Comparison of ENCODE assay signal across 14 cellular contexts in the genomic region with DNA sequence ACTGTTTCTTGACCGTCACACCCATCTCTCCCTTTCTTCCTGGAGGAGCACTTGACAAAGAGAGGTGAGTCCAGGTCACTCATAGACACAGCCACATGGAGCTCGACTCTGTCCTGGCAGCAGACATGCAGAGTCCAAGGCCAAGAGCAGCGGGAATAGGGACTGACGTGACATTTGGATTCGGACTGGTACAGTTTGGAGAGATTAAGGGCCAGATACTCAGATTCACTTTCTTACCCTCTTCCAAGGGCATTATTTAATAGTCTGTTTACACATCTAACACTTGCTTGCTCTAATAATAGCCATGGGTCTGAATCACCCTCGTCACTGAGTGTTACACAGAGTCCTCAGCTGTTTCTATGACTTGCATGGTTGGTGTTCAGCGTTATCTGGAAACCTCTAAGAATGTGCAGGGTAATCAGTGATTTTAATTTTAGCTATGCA. TPM values are rescaled to one million over a fixed set of nuclear protein-coding genes. Genes with fewer than 3 reads are reported as not detected.
A peak's percentile ranks its signal among the peaks of the same experiment; 100 is the strongest.
DNase-seq lines count a peak whose midpoint lies in the region; ATAC-seq, FAIRE-seq and TF ChIP-seq lines count a peak whose summit lies in the region.
"Had no signal": no experiment of that assay in that cellular context is flagged by ENCODE, and none has a peak within 500 bp of the region (broad histone marks: within the 10 kb centered on the region; RNA-seq: fewer than 3 reads in every experiment).

No MANE protein-coding gene starts in this region.

- no peaks in the 10 kb centered on the region for H3K36me3 Mint-ChIP-seq in astrocyte (ENCODE audit: low read depth, unreplicated experiment)
- H3K36me3 Mint-ChIP-seq in naive thymus-derived CD4-positive, alpha-beta T cell, result peaks cover 0 to under 1% (median 0%) of the 10 kb centered on the region in 5 donors
- H3K36me3 Mint-ChIP-seq: activated naive CD8-positive, alpha-beta T cell; type B pancreatic cell had no signal

- no peaks in the 10 kb centered on the region for H3K27me3 Mint-ChIP-seq in astrocyte (ENCODE audit: low read depth, unreplicated experiment)
- H3K27me3 Mint-ChIP-seq in naive thymus-derived CD4-positive, alpha-beta T cell, result peaks cover 0 to 4% (median 0%) of the 10 kb centered on the region in 5 donors
- H3K27me3 Mint-ChIP-seq: type B pancreatic cell had no signal

- peaks cover 5% of the 10 kb centered on the region for H3K4me1 ChIP-seq in astrocyte (ENCODE audit: insufficient read depth, low read length)
- peaks cover 26 to 37% of the 10 kb centered on the region in 2 donors for H3K4me1 ChIP-seq in gastrocnemius medialis
- H3K4me1 ChIP-seq in naive thymus-derived CD4-positive, alpha-beta T cell (ENCODE audit: control insufficient read depth in 2 of 2, insufficient read depth in 2 of 2, low read length in 2 of 2), result no peaks in the 10 kb centered on the region

- TF ChIP-seq POLR2A in gastrocnemius medialis (IDR thresholded peaks at IDR 0.05), result peak in 1 of 2 donors; percentile 48

- no peaks in the 10 kb centered on the region for H4K20me1 ChIP-seq in astrocyte (ENCODE audit: insufficient read depth, low read length)

- H3K79me2 ChIP-seq in astrocyte (ENCODE audit: insufficient read depth, low read length), result no peaks in the 10 kb centered on the region

- POLR2A ChIA-PET in naive thymus-derived CD4-positive, alpha-beta T cell (lab: Charles Lee), result no interaction called here
- POLR2A ChIA-PET in RWPE1 (lab: Yijun Ruan, JAX; ENCODE audit: low non-redundant PET), result no interaction called here

- no peak for TF ChIP-seq CTCF in astrocyte (IDR thresholded peaks at IDR 0.05; ENCODE audit: insufficient read depth, low read depth, low read length)
- TF ChIP-seq CTCF in gastrocnemius medialis (IDR thresholded peaks at IDR 0.05 in 4 of 5, conservative IDR thresholded peaks at IDR 0.05 in 1 of 5), result no peak
- TF ChIP-seq CTCF in RWPE1 (conservative IDR thresholded peaks at IDR 0.05; ENCODE audit: low read depth), result no peak

- H3K27me3 ChIP-seq in astrocyte (ENCODE audit: insufficient read depth, low read length) (no peaks in the 10 kb centered on the region), gastrocnemius medialis (no peaks in the 10 kb centered on the region)
- no peaks in the 10 kb centered on the region for H3K27me3 ChIP-seq in naive thymus-derived CD4-positive, alpha-beta T cell (ENCODE audit: control insufficient read depth in 2 of 2, insufficient read depth in 2 of 2, low read length in 2 of 2)

- H3K4me2 ChIP-seq in astrocyte (ENCODE audit: low read length), result peak overlapping the region; percentile 47

- H3K4me3 Mint-ChIP-seq in astrocyte (ENCODE audit: unreplicated experiment), result no peak overlapping the region
- no peak overlapping the region for H3K4me3 Mint-ChIP-seq in naive thymus-derived CD4-positive, alpha-beta T cell
- H3K4me3 Mint-ChIP-seq: activated naive CD8-positive, alpha-beta T cell; type B pancreatic cell had no signal

- H3K27ac ChIP-seq in astrocyte (ENCODE audit: low read depth, low read length), result peak overlapping the region; percentile 57
- peak overlapping the region; percentile 74 to 86 (median 82) for H3K27ac ChIP-seq in gastrocnemius medialis
- H3K27ac ChIP-seq in naive thymus-derived CD4-positive, alpha-beta T cell (ENCODE audit: low read depth, low read length), result no peak overlapping the region
- H3K27ac ChIP-seq in RWPE1, result no peak overlapping the region

- H3K27ac Mint-ChIP-seq in astrocyte (ENCODE audit: unreplicated experiment), result peak overlapping the region; percentile 89
- H3K27ac Mint-ChIP-seq in naive thymus-derived CD4-positive, alpha-beta T cell, result no peak overlapping the region
- H3K27ac Mint-ChIP-seq: activated naive CD8-positive, alpha-beta T cell; type B pancreatic cell had no signal

- ATAC-seq in left cardiac atrium, result peak; percentile 95
- ATAC-seq in gastrocnemius medialis, result peak; percentile 96
- ATAC-seq in GM18517 (IDR thresholded peaks at IDR 0.05; ENCODE audit: unreplicated experiment), result no peak
- ATAC-seq in naive thymus-derived CD4-positive, alpha-beta T cell, result no peak

- H3K4me3 ChIP-seq in astrocyte (ENCODE audit: insufficient read depth, low read depth, low read length) (no peak overlapping the region), gastrocnemius medialis (no peak overlapping the region)
- no peak overlapping the region for H3K4me3 ChIP-seq in naive thymus-derived CD4-positive, alpha-beta T cell (ENCODE audit: low read length)

- H3K9me3 ChIP-seq in astrocyte (ENCODE audit: insufficient read depth, low read depth, low read length) (no peaks in the 10 kb centered on the region), gastrocnemius medialis (no peaks in the 10 kb centered on the region)
- H3K9me3 ChIP-seq in naive thymus-derived CD4-positive, alpha-beta T cell (ENCODE audit: control insufficient read depth in 2 of 3, low read length in 3 of 3), result no peaks in the 10 kb centered on the region

- H3K36me3 ChIP-seq in astrocyte (ENCODE audit: insufficient read depth, low read length) (no peaks in the 10 kb centered on the region), gastrocnemius medialis (no peaks in the 10 kb centered on the region)
- H3K36me3 ChIP-seq in naive thymus-derived CD4-positive, alpha-beta T cell (ENCODE audit: control insufficient read depth in 2 of 3, insufficient read depth in 3 of 3, low read length in 3 of 3), result no peaks in the 10 kb centered on the region

- in situ Hi-C loops in gastrocnemius medialis (cut with MboI; ENCODE audit: low sequenced_read_pairs in 4 of 4), result no loop called here

- H3K9ac ChIP-seq in astrocyte (ENCODE audit: low read length), result peak overlapping the region; percentile 45

- DNase-seq in GM04504 (ENCODE audit: low read depth) (peak; percentile 3), astrocyte (ENCODE audit: low read depth) (peak; percentile 84), left cardiac atrium (peak; percentile 43), gastrocnemius medialis (peak; percentile 89 to 94), RWPE1 (ENCODE audit: low spot score) (no peak)
- no peak for DNase-seq in naive thymus-derived CD4-positive, alpha-beta T cell
- DNase-seq in activated T-cell treated with anti-CD3 and anti-CD28 coated beads, Interleukin-2, amount 50 U/mL, for 1 hour, result no peak
- DNase-seq: activated CD4-positive, alpha-beta T cell treated with anti-CD3 and anti-CD28 coated beads, Interleukin-2, amount 50 U/mL, for 48 hours; NCI-H1436; nucleus accumbens had no signal

- CTCF ChIA-PET in naive thymus-derived CD4-positive, alpha-beta T cell (lab: Charles Lee), result no interaction called here
- CTCF ChIA-PET in RWPE1 (lab: Yijun Ruan, JAX), result no interaction called here

- peaks cover 7% of the 10 kb centered on the region for H3K4me1 Mint-ChIP-seq in astrocyte (ENCODE audit: low read depth, unreplicated experiment)
- no peaks in the 10 kb centered on the region for H3K4me1 Mint-ChIP-seq in naive thymus-derived CD4-positive, alpha-beta T cell

- peak; percentile 49 for FAIRE-seq in astrocyte (lab: Jason Lieb, UNC)
- FAIRE-seq: endometrium had no signal

- intact Hi-C loops in left cardiac atrium (cut with DNase I), result loop anchor here in 1 of 2 donors (2.0 kb wide), 1 partner anchor 53 kb away; no protein-coding TSS in a partner anchor
- intact Hi-C loops in gastrocnemius medialis (cut with DNase I; ENCODE audit: low total_unique reads), result loop anchor here (1.0 to 10.0 kb wide), 3 partner anchors 40 to 845 kb away; a partner anchor contains a TSS
- intact Hi-C loops in naive thymus-derived CD4-positive, alpha-beta T cell (cut with micrococcal nuclease), result loop anchor here in 1 of 2 donors (2.0 kb wide), 1 partner anchor 17 kb away; no protein-coding TSS in a partner anchor

- no peak overlapping the region for H2AFZ ChIP-seq in astrocyte (ENCODE audit: low read depth, low read length)

- H3K9me3 Mint-ChIP-seq in astrocyte (ENCODE audit: unreplicated experiment), result no peaks in the 10 kb centered on the region
- peaks cover 0 to 2% (median 0%) of the 10 kb centered on the region in 11 donors for H3K9me3 Mint-ChIP-seq in naive thymus-derived CD4-positive, alpha-beta T cell
- H3K9me3 Mint-ChIP-seq: type B pancreatic cell had no signal

RNA-seq across cellular contexts. Expression of a gene that starts 39.2 kb away (rescaled TPM):
- total RNA-seq in astrocyte, result 5.5 and 6.3 TPM in 2 replicates
- 10 to 100 TPM; 14.0 to 14.4 TPM for total RNA-seq in left cardiac atrium
- total RNA-seq in gastrocnemius medialis, result 10 to 100 TPM in 1 of 4 donors, 1 to 10 TPM in 3; 5.3 to 16.9 (median 7.7) TPM
- total RNA-seq in naive thymus-derived CD4-positive, alpha-beta T cell, result 100 to 1,000 TPM in 1 of 5 experiments, 10 to 100 TPM in 4; 20.7 to 118 (median 44.5) TPM
- polyA plus RNA-seq in naive thymus-derived CD4-positive, alpha-beta T cell, result 1 to 10 TPM; 8.1 to 8.7 TPM

RNA-seq across cellular contexts. Expression of a gene that starts 55.1 kb away (rescaled TPM):
- 0.27 and 0.46 TPM in 2 replicates for total RNA-seq in astrocyte
- under 1 TPM; 0.10 to 0.27 TPM for total RNA-seq in left cardiac atrium
- under 1 TPM in 1 of 4 donors, not detected in 3; 0.09 TPM for total RNA-seq in gastrocnemius medialis
- not detected for total RNA-seq in naive thymus-derived CD4-positive, alpha-beta T cell
- polyA plus RNA-seq in naive thymus-derived CD4-positive, alpha-beta T cell, result not detected

Comparison
In these comparisons a context has a peak if more than half of its experiments do, and no peak if none do; other contexts are left out.
1. DNase-seq: peak in GM04504 (single experiment), astrocyte (single experiment), left cardiac atrium (single experiment) and gastrocnemius medialis (2 of 2); none in naive thymus-derived CD4-positive, alpha-beta T cell (0 of 9), RWPE1 (single experiment) and activated T-cell treated with anti-CD3 and anti-CD28 coated beads, Interleukin-2, amount 50 U/mL, for 1 hour (single experiment).
2. H3K27ac ChIP-seq: peak in astrocyte (single experiment) and gastrocnemius medialis (4 of 4); none in naive thymus-derived CD4-positive, alpha-beta T cell (single experiment) and RWPE1 (single experiment).
3. ATAC-seq: peak in left cardiac atrium (2 of 2) and gastrocnemius medialis (2 of 2); none in GM18517 (single experiment) and naive thymus-derived CD4-positive, alpha-beta T cell (single experiment).